8 cellular contexts compared by ENCODE assay signal in the genomic region with DNA sequence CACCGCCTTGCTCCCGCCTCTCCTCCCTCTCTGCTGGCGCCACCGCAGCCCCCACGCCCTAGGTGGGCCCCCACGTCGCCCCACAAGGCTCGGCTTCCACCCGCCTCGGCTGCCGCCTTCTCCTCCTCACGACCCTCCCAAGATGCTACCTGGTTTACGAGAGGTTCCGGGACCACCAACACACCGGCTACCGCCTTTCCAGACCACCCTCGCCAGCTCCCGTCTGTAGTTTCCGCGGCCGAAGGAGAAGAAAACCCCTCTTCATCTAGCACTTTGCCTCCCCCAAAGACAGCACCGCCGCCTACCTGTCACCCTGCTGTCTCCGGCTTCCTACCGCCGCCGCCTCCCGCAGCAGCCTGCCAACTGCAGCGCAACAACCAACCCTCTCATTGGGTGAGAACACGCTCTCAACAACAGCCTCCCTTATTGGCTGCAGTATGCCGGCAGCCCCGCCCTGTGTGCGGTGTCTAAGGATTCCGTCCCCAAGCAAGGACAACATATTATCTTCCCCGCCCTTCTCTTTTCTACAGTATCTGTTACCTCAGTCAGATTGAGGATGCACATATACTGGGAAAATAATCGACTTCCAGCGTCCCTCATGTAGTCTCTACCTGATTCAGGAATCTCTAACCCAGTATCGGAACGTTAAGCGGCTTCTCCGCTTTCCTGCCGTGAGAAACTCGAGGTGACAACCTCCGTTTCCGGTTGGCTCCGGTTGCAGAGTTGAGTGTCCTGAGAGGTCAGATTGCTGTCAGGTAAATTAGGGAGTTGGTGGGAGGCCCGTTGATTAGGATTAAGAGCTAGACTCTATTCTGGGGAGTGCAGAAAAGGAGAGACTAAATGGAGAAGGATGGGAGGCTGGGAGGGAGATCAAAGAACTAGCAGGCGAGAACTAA. TPM values are rescaled to one million over a fixed set of nuclear protein-coding genes. Genes with fewer than 3 reads are reported as not detected.
DNase-seq lines count a peak whose midpoint lies in the region; ATAC-seq and TF ChIP-seq lines count a peak whose summit lies in the region.

A gene (minus strand): TSS at position 367 of the 896 bp plus-strand sequence. CDS start 47,662 bp downstream, outside the sequence.
A gene (plus strand): TSS at position 697 of the 896 bp plus-strand sequence. CDS start 6,882 bp downstream, outside the sequence.

- no peaks in the 10 kb centered on the region for H3K9me3 Mint-ChIP-seq in activated naive CD8-positive, alpha-beta T cell treated with anti-CD3 and anti-CD28 coated beads, Interleukin-2, amount 50 U/mL, for 24 hours

- peak within 1 kb of the TSS; percentile 89 for H3K4me2 ChIP-seq in trophoblast cell (ENCODE audit: low read length)

- H3K27ac Mint-ChIP-seq in activated naive CD8-positive, alpha-beta T cell treated with anti-CD3 and anti-CD28 coated beads, Interleukin-2, amount 50 U/mL, for 24 hours: peak within 1 kb of the TSS; percentile 92

- H3K4me3 Mint-ChIP-seq in activated naive CD8-positive, alpha-beta T cell treated with anti-CD3 and anti-CD28 coated beads, Interleukin-2, amount 50 U/mL, for 24 hours: peak within 1 kb of the TSS; percentile 89

- peak; percentile 80 for DNase-seq in NCI-H1417 treated with DMSO at 0.1 percent for 48 hours (lab: John Stamatoyannopoulos, UW)
- peak; percentile 95 for DNase-seq in SW480 (ENCODE audit: low spot score)
- peak; percentile 89 for DNase-seq in activated naive CD8-positive, alpha-beta T cell treated with anti-CD3 and anti-CD28 coated beads, Interleukin-2, amount 50 U/mL, for 24 hours
- peak; percentile 96 for DNase-seq in cardiac septum (ENCODE audit: low spot score)
- peak; percentile 94 to 98 for DNase-seq in trophoblast cell
- peak; percentile 94 for DNase-seq in transverse colon

- peak within 1 kb of the TSS; percentile 97 for H3K9ac ChIP-seq in trophoblast cell (ENCODE audit: low read length)

- H3K23ac ChIP-seq in trophoblast cell (ENCODE audit: low read length): no peak within 1 kb of the TSS

- peak; percentile 99 for ATAC-seq in HG02798 (IDR thresholded peaks at IDR 0.05; ENCODE audit: poor library complexity, unreplicated experiment)
- peak; percentile 99 for ATAC-seq in activated naive CD8-positive, alpha-beta T cell treated with anti-CD3 and anti-CD28 coated beads, Interleukin-2, amount 50 U/mL, for 24 hours

- peak within 1 kb of the TSS; percentile 37 for H3K4ac ChIP-seq in trophoblast cell (ENCODE audit: low read depth, low read length)

- peak; percentile 38; the same call in 1 of the 2 replicates for TF ChIP-seq CTCF in GM12875 (IDR thresholded peaks at IDR 0.05; ENCODE audit: borderline replicate concordance, insufficient read depth, low read depth, low read length)
- TF ChIP-seq CTCF in transverse colon (IDR thresholded peaks at IDR 0.05): peak; percentile 27 to 66 (median 40)

- H3K27me3 ChIP-seq in trophoblast cell (ENCODE audit: insufficient read depth, low read length) (no peaks in the 10 kb centered on the region), transverse colon (no peaks in the 10 kb centered on the region)

- H4K91ac ChIP-seq in trophoblast cell (ENCODE audit: low read depth, low read length): peak within 1 kb of the TSS; percentile 53

- peak within 1 kb of the TSS; percentile 65 for H2AFZ ChIP-seq in trophoblast cell (ENCODE audit: insufficient read depth, low read length, poor library complexity)

- H3K18ac ChIP-seq in trophoblast cell (ENCODE audit: low read length): peak within 1 kb of the TSS; percentile 42

- in situ Hi-C loops in transverse colon (cut with MboI; ENCODE audit: low pct_ligation_motif_present in 1 of 4, low pct_unique_long_range_greater_than_20kb in 1 of 4, low sequenced_read_pairs in 3 of 4): loop anchor here (10.0 to 25.0 kb wide), 4 partner anchors 103 to 167 kb away; a partner anchor contains a TSS

- H2AK5ac ChIP-seq in trophoblast cell (ENCODE audit: low read length): no peak within 1 kb of the TSS

- H2BK120ac ChIP-seq in trophoblast cell (ENCODE audit: insufficient read depth, low read length, poor library complexity): no peak within 1 kb of the TSS

- no peak within 1 kb of the TSS for H2BK12ac ChIP-seq in trophoblast cell (ENCODE audit: low read length)

- H4K8ac ChIP-seq in trophoblast cell (ENCODE audit: low read depth, low read length): peak within 1 kb of the TSS; percentile 89

- H3K36me3 Mint-ChIP-seq in activated naive CD8-positive, alpha-beta T cell treated with anti-CD3 and anti-CD28 coated beads, Interleukin-2, amount 50 U/mL, for 24 hours (ENCODE audit: low read depth): peaks cover 3% of the 10 kb centered on the region

- WGBS in trophoblast cell (ENCODE audit: extremely low coverage, insufficient coverage, insufficient read length): no CpG with 5 or more reads among the region's 48 CpGs
- 0% methylated on average over 6 to 37 of the region's 48 CpGs for WGBS in transverse colon (ENCODE audit: low coverage in 1 of 2), 2 donors

- H3K36me3 ChIP-seq in trophoblast cell (ENCODE audit: control insufficient read depth in 1 of 2, insufficient read depth in 2 of 2, low read length in 2 of 2) (no peaks in the 10 kb centered on the region), transverse colon (no peaks in the 10 kb centered on the region)

- H3K79me1 ChIP-seq in trophoblast cell (ENCODE audit: low read length): peaks cover 5% of the 10 kb centered on the region

- no peaks in the 10 kb centered on the region for H3K27me3 Mint-ChIP-seq in activated naive CD8-positive, alpha-beta T cell treated with anti-CD3 and anti-CD28 coated beads, Interleukin-2, amount 50 U/mL, for 24 hours

- peak within 1 kb of the TSS; percentile 57 for H3K14ac ChIP-seq in trophoblast cell (ENCODE audit: low read length)

- H3K4me3 ChIP-seq in GM12875 (ENCODE audit: low read depth, low read length) (peak within 1 kb of the TSS; percentile 79), trophoblast cell (ENCODE audit: low read depth, low read length) (peak within 1 kb of the TSS; percentile 96), transverse colon (peak within 1 kb of the TSS; percentile 77 to 89 (median 82))

- peaks cover 59% of the 10 kb centered on the region for H3K4me1 Mint-ChIP-seq in activated naive CD8-positive, alpha-beta T cell treated with anti-CD3 and anti-CD28 coated beads, Interleukin-2, amount 50 U/mL, for 24 hours

- H3K27ac ChIP-seq in trophoblast cell (ENCODE audit: low read depth, low read length) (peak within 1 kb of the TSS; percentile 59), transverse colon (peak within 1 kb of the TSS; percentile 88 to 92 (median 90))

- TF ChIP-seq EP300 in transverse colon (IDR thresholded peaks at IDR 0.05; ENCODE audit: low read depth): peak; percentile 26

- TF ChIP-seq POLR2A in transverse colon (IDR thresholded peaks at IDR 0.05): peak; percentile 88

- H3K4me1 ChIP-seq in trophoblast cell (ENCODE audit: control insufficient read depth in 1 of 2, insufficient read depth in 2 of 2, low read length in 2 of 2) (peaks cover 0 to 2% of the 10 kb centered on the region in 2 experiments), transverse colon (peaks cover 33 to 56% (median 39%) of the 10 kb centered on the region in 4 donors)

- H3K79me2 ChIP-seq in trophoblast cell (ENCODE audit: control insufficient read depth, insufficient read depth, low read length, poor library complexity): peaks cover 3% of the 10 kb centered on the region

- H3K9me3 ChIP-seq in trophoblast cell (ENCODE audit: insufficient read depth, low read depth, low read length) (no peaks in the 10 kb centered on the region), transverse colon (no peaks in the 10 kb centered on the region)

- peak within 1 kb of the TSS; percentile 70 for H4K12ac ChIP-seq in trophoblast cell (ENCODE audit: low read depth, low read length)

- peak within 1 kb of the TSS; percentile 67 for H2BK5ac ChIP-seq in trophoblast cell (ENCODE audit: low read depth, low read length, poor library complexity)

- intact Hi-C loops in cardiac septum (cut with DNase I): loop anchor here (1.0 to 5.0 kb wide), 4 partner anchors 45 to 166 kb away; a partner anchor contains a TSS
- intact Hi-C loops in transverse colon (cut with DNase I; ENCODE audit: low total_unique reads): no loop called here

RNA-seq across cellular contexts. Expression of the first gene that starts in this region (rescaled TPM):
- 14.2 TPM for total RNA-seq in cardiac septum
- 6.8 and 7.1 TPM in 2 replicates for polyA plus RNA-seq in trophoblast cell (2013)
- 100 to 1,000 TPM in 1 of 4 donors, 10 to 100 TPM in 3; 23.9 to 104 (median 35.8) TPM for total RNA-seq in transverse colon

RNA-seq across cellular contexts. Expression of the second gene that starts in this region (rescaled TPM):
- 278 TPM for total RNA-seq in cardiac septum
- polyA plus RNA-seq in trophoblast cell (2013): 111 TPM in 2 replicates
- total RNA-seq in transverse colon: 100 to 1,000 TPM in 1 of 4 donors, 10 to 100 TPM in 1, 1 to 10 TPM in 2; 2.2 to 111 (median 44.9) TPM

Comparison
In these comparisons a context has a peak if more than half of its experiments do, and no peak if none do; other contexts are left out.
1. Peak in every context shown above with its lines: DNase-seq, ATAC-seq, H3K4me3 ChIP-seq and H3K27ac ChIP-seq.